ENCODE assay signal across 10 cellular contexts in genomic region chr1:51644533-51645197, GRCh38. TPM values are rescaled to one million over a fixed set of nuclear protein-coding genes. Genes with fewer than 3 reads are reported as not detected.
A peak's percentile ranks its signal among the peaks of the same experiment; 100 is the strongest.
DNase-seq lines count a peak whose midpoint lies in the region; ATAC-seq, FAIRE-seq and TF ChIP-seq lines count a peak whose summit lies in the region.
"Had no signal": no experiment of that assay in that cellular context is flagged by ENCODE, and none has a peak within 500 bp of the region (broad histone marks: within the 10 kb centered on the region; RNA-seq: fewer than 3 reads in every experiment).

No MANE protein-coding gene starts in this region.

- no peaks in the 10 kb centered on the region for H3K36me3 ChIP-seq in keratinocyte (ENCODE audit: control insufficient read depth in 2 of 2, extremely low read depth in 1 of 2, insufficient read depth in 2 of 2, low read length in 2 of 2)

- H3K79me2 ChIP-seq in keratinocyte (ENCODE audit: control insufficient read depth, insufficient read depth, low read length), result peaks cover 59% of the 10 kb centered on the region

- H3K27me3 ChIP-seq in keratinocyte (ENCODE audit: control insufficient read depth, extremely low read depth, insufficient read depth, low read length), result no peaks in the 10 kb centered on the region

- no peaks in the 10 kb centered on the region for H3K9me1 ChIP-seq in keratinocyte (ENCODE audit: control insufficient read depth, extremely low read depth, insufficient read depth, low read length)

- no TSS peak for BruUV-seq in MCF 10A (replicated peaks; lab: Mats Ljungman, UMichigan)

- peak overlapping the region; percentile 95 for H3K27ac Mint-ChIP-seq in MCF 10A (ENCODE audit: low read depth, unreplicated experiment)

- H3K9me3 Mint-ChIP-seq in MCF 10A (ENCODE audit: unreplicated experiment), result peaks cover 7% of the 10 kb centered on the region

- TF ChIP-seq CTCF in MCF 10A (IDR thresholded peaks at IDR 0.05; ENCODE audit: unreplicated experiment) (no peak), keratinocyte (optimal IDR thresholded peaks at IDR 0.05 in 1 of 3, IDR thresholded peaks at IDR 0.05 in 1 of 3, conservative IDR thresholded peaks at IDR 0.05 in 1 of 3; ENCODE audit: extremely low read depth in 1 of 3, insufficient read depth in 2 of 3, low read length in 3 of 3) (no peak)

- H2AFZ ChIP-seq in keratinocyte (ENCODE audit: control insufficient read depth, low read length), result no peak overlapping the region

- no peaks in the 10 kb centered on the region for H3K27me3 Mint-ChIP-seq in MCF 10A (ENCODE audit: insufficient read depth, unreplicated experiment)

- no peak overlapping the region for H3K4me3 ChIP-seq in keratinocyte (ENCODE audit: control insufficient read depth in 2 of 3, extremely low read depth in 1 of 3, insufficient read depth in 2 of 3, low read depth in 1 of 3, low read length in 3 of 3)

- ATAC-seq in HG03095 (IDR thresholded peaks at IDR 0.05; ENCODE audit: unreplicated experiment) (no peak), HG03135 (IDR thresholded peaks at IDR 0.05; ENCODE audit: unreplicated experiment) (no peak)

- POLR2A ChIA-PET in MCF 10A (lab: Yijun Ruan, JAX), result interaction anchor here (0.8 to 2.0 kb wide), 5 partner anchors 14 to 85 kb away, joined by 3 to 8 read pairs (median 3); no protein-coding TSS in a partner anchor

- no peaks in the 10 kb centered on the region for H3K9me3 ChIP-seq in keratinocyte (ENCODE audit: control insufficient read depth, low read depth, low read length)

- H3K4me1 ChIP-seq in keratinocyte (ENCODE audit: control insufficient read depth, extremely low read depth, insufficient read depth, low read length), result peaks cover 20% of the 10 kb centered on the region

- H4K20me1 ChIP-seq in keratinocyte (ENCODE audit: control insufficient read depth, extremely low read depth, insufficient read depth, low read length), result no peaks in the 10 kb centered on the region

- intact Hi-C loops in MCF 10A (cut with micrococcal nuclease), result no loop called here

- FAIRE-seq in keratinocyte (lab: Jason Lieb, UNC), result peak; percentile 73

- CTCF ChIA-PET in MCF 10A (lab: Yijun Ruan, JAX), result interaction anchor here (0.6 to 1.5 kb wide), 4 partner anchors 20 to 125 kb away, joined by 3 to 4 read pairs (median 4); no protein-coding TSS in a partner anchor

- DNase-seq in A172 (ENCODE audit: low spot score) (peak; percentile 91), HT1080 (ENCODE audit: low read depth) (peak; percentile 88), MCF 10A (ENCODE audit: unreplicated experiment) (peak; percentile 87), keratinocyte (ENCODE audit: low read depth, low spot score) (no peak), mucosa of gallbladder (ENCODE audit: low spot score) (no peak)
- no peak for DNase-seq in activated CD4-positive, CD25-positive, alpha-beta regulatory T cell (lab: John Stamatoyannopoulos, UW)
- DNase-seq: caudate nucleus, NCI-H146 had no signal

- peak overlapping the region; percentile 45 for H3K27ac ChIP-seq in keratinocyte (ENCODE audit: control insufficient read depth, insufficient read depth, low read length)

- peak overlapping the region; percentile 62 for H3K4me2 ChIP-seq in keratinocyte (ENCODE audit: control insufficient read depth, extremely low read depth, insufficient read depth, low read depth, low read length)

- dilution Hi-C loops in keratinocyte (cut with MboI; ENCODE audit: extremely low pct_ligation_motif_present, low sequenced_read_pairs), result no loop called here

- peak overlapping the region; percentile 59 for H3K4me3 Mint-ChIP-seq in MCF 10A (ENCODE audit: unreplicated experiment)

- H3K4me1 Mint-ChIP-seq in MCF 10A (ENCODE audit: insufficient read depth, unreplicated experiment), result peaks cover 34% of the 10 kb centered on the region

- no peaks in the 10 kb centered on the region for H3K36me3 Mint-ChIP-seq in MCF 10A (ENCODE audit: insufficient read depth, unreplicated experiment)

- H3K9ac ChIP-seq in keratinocyte (ENCODE audit: control insufficient read depth, extremely low read depth, insufficient read depth, low read length), result no peak overlapping the region

RNA-seq across cellular contexts. Expression of gene OSBPL9, which starts 27.8 kb away (rescaled TPM):
- 109 and 114 TPM in 2 replicates for total RNA-seq in A172 (2014; rRNA removed; shearing (Covaris generic))
- 28.5 and 34.3 TPM in 2 replicates for total RNA-seq in HT1080 (2014; rRNA removed; shearing (Covaris generic))
- polyA plus RNA-seq in HT1080 (2015; cell fraction: cytosol; rRNA removed), result 23.8 and 27.1 TPM in 2 replicates
- polyA plus RNA-seq in HT1080 (2015; cell fraction: nucleus; rRNA removed), result 73.1 and 78.7 TPM in 2 replicates
- total RNA-seq in MCF 10A (2022), result 51.7 and 60.4 TPM in 2 replicates
- polyA plus RNA-seq in keratinocyte, result 49.1 to 68.0 TPM (median 62.7 TPM) in 3 replicates
- polyA plus RNA-seq in keratinocyte (2011; ENCODE audit: low read depth), result 33.5 TPM
- 33.1 and 74.8 TPM in 2 replicates for polyA plus RNA-seq in keratinocyte (2011; cell fraction: cytosol; rRNA removed)
- 63.3 and 70.7 TPM in 2 replicates for polyA plus RNA-seq in keratinocyte (2011; cell fraction: nucleus; rRNA removed)
- polyA plus RNA-seq in keratinocyte (2012; ENCODE audit: low replicate concordance), result 36.3 and 38.4 TPM in 2 replicates
- polyA minus RNA-seq in keratinocyte, result 82.5 to 90.1 TPM (median 90.1 TPM) in 3 replicates
- 42.0 TPM for polyA minus RNA-seq in keratinocyte (2011; cell fraction: cytosol; rRNA and poly(A)+ RNA removed)
- 71.3 and 98.7 TPM in 2 replicates for polyA minus RNA-seq in keratinocyte (2011; cell fraction: nucleus; rRNA and poly(A)+ RNA removed)
- total RNA-seq in mucosa of gallbladder, result 47.3 TPM

Comparison
In these comparisons a context has a peak if more than half of its experiments do, and no peak if none do; other contexts are left out.
1. DNase-seq: peak in A172 (single experiment), HT1080 (single experiment) and MCF 10A (single experiment); none in keratinocyte (single experiment), activated CD4-positive, CD25-positive, alpha-beta regulatory T cell (0 of 4) and mucosa of gallbladder (single experiment).